Comparison of ENCODE assay signal across 1 cellular context in genomic region chr2:240912878-240913809, GRCh38.
TF ChIP-seq lines count a peak whose summit lies in the region.

No MANE protein-coding gene starts in this region.

TF ChIP-seq in endothelial cell of umbilical vein, 7 proteins besides CTCF, POLR2A, EP300 and RAD21 (continued from another document):
- no peak for TF ChIP-seq JUN (IDR thresholded peaks at IDR 0.05; ENCODE audit: borderline replicate concordance, insufficient read depth, insufficient read length, low read depth)
